Comparison of ENCODE assay signal across 30 cellular contexts in the genomic region with DNA sequence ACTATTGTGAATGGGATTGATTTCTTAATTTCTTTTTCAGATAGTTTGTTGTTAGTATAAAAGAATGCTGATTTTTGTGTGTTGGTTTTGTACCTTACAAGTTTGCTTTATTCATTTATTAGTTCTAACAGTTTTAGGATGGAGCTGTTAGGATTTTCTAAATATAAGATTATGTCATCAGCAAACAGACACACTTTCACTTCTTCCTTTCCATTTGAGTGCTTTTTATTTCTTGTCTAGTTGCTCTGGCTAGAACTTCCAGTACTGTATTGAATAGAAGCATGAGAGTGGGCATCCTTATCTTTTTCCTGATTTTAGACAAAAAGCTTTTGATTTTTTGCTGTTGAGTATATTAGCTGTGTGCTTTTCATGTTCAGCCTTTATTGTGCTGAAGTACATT.
"Had no signal": no experiment of that assay in that cellular context is flagged by ENCODE, and none has a peak within 500 bp of the region (broad histone marks: within the 10 kb centered on the region; RNA-seq: fewer than 3 reads in every experiment).

No MANE protein-coding gene starts in this region.

- ATAC-seq: activated CD8-positive, alpha-beta T cell treated with anti-CD3 and anti-CD28 coated beads, Interleukin-2, amount 10 ng/mL, durations not matched to agents 7 days and 5 days; Panc1; Right ventricle myocardium inferior; SK-N-SH treated with all-trans-retinoic acid at 6 μM for 48 hours; WTC11 had no signal

- H3K27ac Mint-ChIP-seq: activated CD8-positive, alpha-beta T cell treated with anti-CD3 and anti-CD28 coated beads, Interleukin-2, amount 10 ng/mL, durations not matched to agents 7 days and 5 days; activated naive CD8-positive, alpha-beta T cell treated with anti-CD3 and anti-CD28 coated beads, Interleukin-2, amount 10 ng/mL, durations not matched to agents 7 days and 5 days; T-helper 1 cell treated with Interleukin-12 subunit alpha and Interleukin-12 subunit beta and Interleukin-4 antibody, amounts not matched to agents 30 μg/mL and 1 μg/mL, for 36 hours; WTC11 had no signal

- H3K9ac ChIP-seq: KMS-11 had no signal

- H3K4me3 ChIP-seq: adrenal gland, SJSA1 had no signal

- H3K4me3 Mint-ChIP-seq: activated CD8-positive, alpha-beta T cell treated with anti-CD3 and anti-CD28 coated beads, Interleukin-2, amount 10 ng/mL, durations not matched to agents 7 days and 5 days; activated naive CD8-positive, alpha-beta T cell treated with anti-CD3 and anti-CD28 coated beads, Interleukin-2, amount 10 ng/mL, durations not matched to agents 7 days and 5 days; T-helper 1 cell treated with Interleukin-12 subunit alpha and Interleukin-12 subunit beta and Interleukin-4 antibody, amounts not matched to agents 30 μg/mL and 1 μg/mL, for 36 hours; WTC11 had no signal

- H3K27me3 ChIP-seq: adrenal gland, SJSA1 had no signal

- DNase-seq: activated CD4-positive, alpha-beta T cell treated with anti-CD3 and anti-CD28 coated beads for 48 hours; activated CD4-positive, alpha-beta T cell treated with anti-CD3 and anti-CD28 coated beads, Interleukin-2, amount 50 U/mL, for 4 hours; activated CD4-positive, CD25-positive, alpha-beta regulatory T cell treated with anti-CD3 and anti-CD28 coated beads, Interleukin-2, amount 50 U/mL, for 72 hours; activated CD8-positive, alpha-beta memory T cell treated with anti-CD3 and anti-CD28 coated beads, Interleukin-2, amount 50 U/mL, for 48 hours; activated CD8-positive, alpha-beta T cell treated with anti-CD3 and anti-CD28 coated beads, Interleukin-2, amount 10 ng/mL, durations not matched to agents 7 days and 5 days; activated naive CD4-positive, alpha-beta T cell treated with anti-CD3 and anti-CD28 coated beads, Interleukin-2, amount 50 U/mL, for 16 hours; activated naive CD8-positive, alpha-beta T cell treated with anti-CD3 and anti-CD28 coated beads, Interleukin-2, amount 10 ng/mL, durations not matched to agents 7 days and 5 days; activated T-cell treated with anti-CD3 and anti-CD28 coated beads, Interleukin-2, amount 50 U/mL, for 1 hour; adrenal gland; anterior cingulate cortex; cerebellar nuclear complex; NCI-H1092; NCI-H1417; NCI-H1930; NCI-H2107; NCI-H2171 treated with DMSO at 0.1 percent for 48 hours; NCI-H345; NCI-H510A; NCI-H526 treated with DMSO at 0.1 percent for 48 hours; NK-92 treated with Interleukin-12 subunit alpha and Interleukin-12 subunit beta, amount 100 ng/mL, for 24 hours; OCI-M1; RPMI8226; SW 1271 had no signal

- H3K27ac ChIP-seq: adrenal gland, KMS-11, SJSA1 had no signal

- H3K4me1 Mint-ChIP-seq: activated naive CD8-positive, alpha-beta T cell treated with anti-CD3 and anti-CD28 coated beads, Interleukin-2, amount 10 ng/mL, durations not matched to agents 7 days and 5 days; WTC11 had no signal

- H3K9me3 Mint-ChIP-seq: activated naive CD8-positive, alpha-beta T cell treated with anti-CD3 and anti-CD28 coated beads, Interleukin-2, amount 10 ng/mL, durations not matched to agents 7 days and 5 days had no signal

- H3K36me3 ChIP-seq: adrenal gland, SJSA1 had no signal

- H3K4me1 ChIP-seq: adrenal gland had no signal

- H3K9me3 ChIP-seq: adrenal gland, SJSA1 had no signal

- H3K4me2 ChIP-seq: KMS-11 had no signal
